Comparison of ENCODE assay signal across 1 cellular context in genomic region chr10:94362360-94363250, GRCh38.
TF ChIP-seq lines count a peak whose summit lies in the region.

Gene NOC3L (minus strand): TSS chr10:94362939. CDS start chr10:94362838, 101 bp downstream.

TF ChIP-seq in HepG2, 621 proteins besides CTCF, POLR2A, EP300 and RAD21 (continued from another document and continues in another):
- peak; percentile 72; the same call in 1 of the 2 replicates for TF ChIP-seq PBX3 (CRISPR knock-in tag; IDR thresholded peaks at IDR 0.05; ENCODE audit: borderline replicate concordance)
- TF ChIP-seq ZNF230 (CRISPR knock-in tag; IDR thresholded peaks at IDR 0.05): peak; percentile 88; the same call in 1 of the 2 replicates
- TF ChIP-seq ZBTB3 (CRISPR knock-in tag; IDR thresholded peaks at IDR 0.05; ENCODE audit: borderline replicate concordance, low read depth): no peak
- peak; percentile 90; the same call in 1 of the 2 replicates for TF ChIP-seq ZBTB7A (CRISPR knock-in tag; IDR thresholded peaks at IDR 0.05)
- no peak for TF ChIP-seq ZNF775 (CRISPR knock-in tag; IDR thresholded peaks at IDR 0.05; ENCODE audit: borderline replicate concordance)
- peak; percentile 95 for TF ChIP-seq PHF20 (CRISPR knock-in tag; IDR thresholded peaks at IDR 0.05)
- no peak for TF ChIP-seq IKZF1 (IDR thresholded peaks at IDR 0.05)
- TF ChIP-seq HOXA3 (CRISPR knock-in tag; IDR thresholded peaks at IDR 0.05): peak; percentile 94
- peak; percentile 91; the same call in 1 of the 2 replicates for TF ChIP-seq EEA1 (CRISPR knock-in tag; IDR thresholded peaks at IDR 0.05; ENCODE audit: borderline replicate concordance)
- TF ChIP-seq BRD4 (CRISPR knock-in tag; IDR thresholded peaks at IDR 0.05): peak; percentile 95
- peak; percentile 50; the same call in 1 of the 2 replicates for TF ChIP-seq RFXANK (CRISPR knock-in tag; IDR thresholded peaks at IDR 0.05)
- peak; percentile 64; the same call in 1 of the 2 replicates for TF ChIP-seq E2F2 (CRISPR knock-in tag; IDR thresholded peaks at IDR 0.05; ENCODE audit: borderline replicate concordance)
- TF ChIP-seq ZNF207 (IDR thresholded peaks at IDR 0.05; ENCODE audit: borderline replicate concordance): no peak
- TF ChIP-seq FOXK2 (IDR thresholded peaks at IDR 0.05): no peak
- peak; percentile 81 for TF ChIP-seq ISL2 (CRISPR knock-in tag; IDR thresholded peaks at IDR 0.05)
- TF ChIP-seq ZNF777 (CRISPR knock-in tag; IDR thresholded peaks at IDR 0.05): peak; percentile 89
- 0 out of 2 replicates have a peak, but pooled peaks have one; percentile 79 for TF ChIP-seq ZNF577 (CRISPR knock-in tag; IDR thresholded peaks at IDR 0.05; ENCODE audit: borderline replicate concordance, low read depth)
- TF ChIP-seq ZNF383 (CRISPR knock-in tag; IDR thresholded peaks at IDR 0.05; ENCODE audit: borderline replicate concordance): no peak
- peak; percentile 79; the same call in 1 of the 2 replicates for TF ChIP-seq ATF2 (CRISPR knock-in tag; IDR thresholded peaks at IDR 0.05)
- peak; percentile 55; the same call in 1 of the 2 replicates for TF ChIP-seq MLX (CRISPR knock-in tag; IDR thresholded peaks at IDR 0.05)
- TF ChIP-seq IRF1 (CRISPR knock-in tag; IDR thresholded peaks at IDR 0.05; ENCODE audit: low read depth): peak; percentile 90; the same call in 1 of the 2 replicates
- TF ChIP-seq YEATS4 (CRISPR knock-in tag; IDR thresholded peaks at IDR 0.05; ENCODE audit: borderline replicate concordance): peak; percentile 98
- peak; percentile 94 for TF ChIP-seq TBX2 (CRISPR knock-in tag; IDR thresholded peaks at IDR 0.05; ENCODE audit: borderline replicate concordance)
- no peak for TF ChIP-seq NFE2 (CRISPR knock-in tag; IDR thresholded peaks at IDR 0.05)
- peak; percentile 65 for TF ChIP-seq SRSF1 (optimal IDR thresholded peaks at IDR 0.05; ENCODE audit: low read depth, low read length)
- TF ChIP-seq CHD4 (IDR thresholded peaks at IDR 0.05; ENCODE audit: borderline replicate concordance, low read length): no peak
- peak; percentile 64 for TF ChIP-seq FOXA3 (CRISPR knock-in tag; IDR thresholded peaks at IDR 0.05)
- TF ChIP-seq ZNF260 (CRISPR knock-in tag; IDR thresholded peaks at IDR 0.05; ENCODE audit: borderline replicate concordance, low read depth): no peak
- no peak for TF ChIP-seq EHMT2 (IDR thresholded peaks at IDR 0.05; ENCODE audit: borderline replicate concordance, low read depth, low read length)
- TF ChIP-seq ZNF564 (CRISPR knock-in tag; IDR thresholded peaks at IDR 0.05): peak; percentile 96
- peak; percentile 81 for TF ChIP-seq PPARG (CRISPR knock-in tag; conservative IDR thresholded peaks at IDR 0.05)
- TF ChIP-seq STAG1 (CRISPR knock-in tag; IDR thresholded peaks at IDR 0.05): peak; percentile 48
- TF ChIP-seq BRF2 (CRISPR knock-in tag; IDR thresholded peaks at IDR 0.05): peak; percentile 99
- TF ChIP-seq ZNF576 (CRISPR knock-in tag; IDR thresholded peaks at IDR 0.05): peak; percentile 82
- TF ChIP-seq BORCS8-MEF2B (CRISPR knock-in tag; IDR thresholded peaks at IDR 0.05): peak; percentile 99
- peak; percentile 92 for TF ChIP-seq ZNF331 (CRISPR knock-in tag; IDR thresholded peaks at IDR 0.05)
- 0 out of 2 replicates have a peak, but pooled peaks have one; percentile 27 for TF ChIP-seq SOX13 (IDR thresholded peaks at IDR 0.05)
- peak in 1 of 2 experiments; percentile 61; a peak in 2 of 4 replicates for TF ChIP-seq SOX13 (CRISPR knock-in tag; conservative IDR thresholded peaks at IDR 0.05 in 1 of 2, IDR thresholded peaks at IDR 0.05 in 1 of 2)
- peak; percentile 61 for TF ChIP-seq RBM39 (IDR thresholded peaks at IDR 0.05; ENCODE audit: low read depth, low read length, poor library complexity, severe bottlenecking)
- TF ChIP-seq HNRNPLL (IDR thresholded peaks at IDR 0.05; ENCODE audit: low read depth, low read length, poor library complexity, severe bottlenecking): peak; percentile 58
- peak; percentile 95 for TF ChIP-seq SMAD3 (CRISPR knock-in tag; IDR thresholded peaks at IDR 0.05)
- peak; percentile 95; the same call in 1 of the 2 replicates for TF ChIP-seq NR1H2 (CRISPR knock-in tag; IDR thresholded peaks at IDR 0.05; ENCODE audit: borderline replicate concordance, low read depth)
- peak; percentile 80 for TF ChIP-seq UBTF (CRISPR knock-in tag; IDR thresholded peaks at IDR 0.05)
- TF ChIP-seq PREB (CRISPR knock-in tag; IDR thresholded peaks at IDR 0.05): 0 out of 2 replicates have a peak, but pooled peaks have one; percentile 21
- TF ChIP-seq ARHGAP35 (CRISPR knock-in tag; IDR thresholded peaks at IDR 0.05; ENCODE audit: borderline replicate concordance): peak; percentile 79; the same call in 1 of the 2 replicates
- peak; percentile 95 for TF ChIP-seq MTERF4 (CRISPR knock-in tag; IDR thresholded peaks at IDR 0.05)
- TF ChIP-seq RARA (CRISPR knock-in tag; IDR thresholded peaks at IDR 0.05): peak; percentile 70
- no peak for TF ChIP-seq PHB2 (IDR thresholded peaks at IDR 0.05; ENCODE audit: partially characterized antibody)
- TF ChIP-seq TAF15 (IDR thresholded peaks at IDR 0.05; ENCODE audit: low read depth, low read length, poor library complexity, severe bottlenecking): no peak
- peak; percentile 95 for TF ChIP-seq ASH2L (IDR thresholded peaks at IDR 0.05; ENCODE audit: insufficient read length, low read depth, low read length)
- TF ChIP-seq ZBTB10 (CRISPR knock-in tag; IDR thresholded peaks at IDR 0.05; ENCODE audit: borderline replicate concordance): peak; percentile 92
- peak; percentile 74; the same call in 1 of the 2 replicates for TF ChIP-seq ZNF556 (CRISPR knock-in tag; IDR thresholded peaks at IDR 0.05; ENCODE audit: borderline replicate concordance)
- TF ChIP-seq ZNF709 (CRISPR knock-in tag; IDR thresholded peaks at IDR 0.05): peak; percentile 97
- TF ChIP-seq ZNF350 (CRISPR knock-in tag; IDR thresholded peaks at IDR 0.05; ENCODE audit: borderline replicate concordance, low read depth): peak; percentile 97
- TF ChIP-seq MIER3 (CRISPR knock-in tag; IDR thresholded peaks at IDR 0.05; ENCODE audit: borderline replicate concordance): 0 out of 2 replicates have a peak, but pooled peaks have one; percentile 52
- peak; percentile 94 for TF ChIP-seq IRF2 (CRISPR knock-in tag; IDR thresholded peaks at IDR 0.05)
